Comparison of ENCODE assay signal across 12 cellular contexts in the genomic region with DNA sequence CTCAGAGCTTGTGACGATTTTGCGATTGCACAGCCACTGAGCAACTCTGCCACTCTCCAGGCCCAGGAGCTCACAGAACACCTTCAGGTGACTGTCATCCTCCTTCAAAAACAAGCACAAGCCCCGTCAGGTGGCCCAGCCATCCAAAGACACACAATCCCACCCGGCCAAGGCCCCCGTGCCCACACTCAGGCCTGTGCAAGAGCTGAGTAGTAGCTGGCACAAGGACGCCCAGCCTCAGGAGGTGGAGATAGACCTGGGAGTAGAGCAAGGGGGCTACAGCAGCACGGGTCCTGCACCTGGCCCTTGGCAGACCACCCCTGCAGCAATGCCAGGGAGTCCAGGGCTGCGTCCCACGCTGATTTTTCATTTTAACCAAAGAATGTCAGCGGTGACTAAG. TPM values are rescaled to one million over a fixed set of nuclear protein-coding genes. Genes with fewer than 3 reads are reported as not detected.
A peak's percentile ranks its signal among the peaks of the same experiment; 100 is the strongest.
DNase-seq lines count a peak whose midpoint lies in the region; ATAC-seq and TF ChIP-seq lines count a peak whose summit lies in the region.
"Had no signal": no experiment of that assay in that cellular context is flagged by ENCODE, and none has a peak within 500 bp of the region (broad histone marks: within the 10 kb centered on the region; RNA-seq: fewer than 3 reads in every experiment).

No MANE protein-coding gene starts in this region.

- intact Hi-C loops in activated T-helper 1 cell treated with anti-CD3 and anti-CD28 coated beads, Interleukin-12 subunit alpha, Interleukin-12 subunit beta, Interleukin-2, Interleukin-4 antibody, amounts not matched to agents 30 ng/mL and 10 ng/mL and 1 ng/mL, durations not matched to agents 14 hours and 24 hours and 36 hours (cut with micrococcal nuclease) = no loop called here
- intact Hi-C loops in testis (cut with DNase I; ENCODE audit: low total_unique reads) = no loop called here
- intact Hi-C loops in OCI-LY7 (cut with micrococcal nuclease; ENCODE audit: unreplicated experiment) = no loop called here

- H3K4me1 Mint-ChIP-seq in activated T-cell treated with anti-CD3 and anti-CD28 coated beads, Interleukin-2, amount 50 U/mL, for 72 hours (ENCODE audit: low read depth) = peaks cover 59% of the 10 kb centered on the region
- peaks cover 51% of the 10 kb centered on the region for H3K4me1 Mint-ChIP-seq in activated T-helper 1 cell treated with anti-CD3 and anti-CD28 coated beads, Interleukin-12 subunit alpha, Interleukin-12 subunit beta, Interleukin-2, Interleukin-4 antibody, amounts not matched to agents 30 ng/mL and 10 ng/mL and 1 ng/mL, durations not matched to agents 14 hours and 24 hours and 36 hours (ENCODE audit: low read depth)
- H3K4me1 Mint-ChIP-seq in memory B cell = peaks cover 34% of the 10 kb centered on the region

- no peaks in the 10 kb centered on the region for H3K27me3 Mint-ChIP-seq in activated T-cell treated with anti-CD3 and anti-CD28 coated beads, Interleukin-2, amount 50 U/mL, for 72 hours (ENCODE audit: low read depth)
- H3K27me3 Mint-ChIP-seq in activated T-helper 1 cell treated with anti-CD3 and anti-CD28 coated beads, Interleukin-12 subunit alpha, Interleukin-12 subunit beta, Interleukin-2, Interleukin-4 antibody, amounts not matched to agents 30 ng/mL and 10 ng/mL and 1 ng/mL, durations not matched to agents 14 hours and 24 hours and 36 hours (ENCODE audit: insufficient read depth) = no peaks in the 10 kb centered on the region
- no peaks in the 10 kb centered on the region for H3K27me3 Mint-ChIP-seq in memory B cell
- H3K27me3 Mint-ChIP-seq: activated naive CD8-positive, alpha-beta T cell had no signal

- no peak overlapping the region for H3K27ac Mint-ChIP-seq in activated T-cell treated with anti-CD3 and anti-CD28 coated beads, Interleukin-2, amount 50 U/mL, for 72 hours
- H3K27ac Mint-ChIP-seq in activated T-helper 1 cell treated with anti-CD3 and anti-CD28 coated beads, Interleukin-12 subunit alpha, Interleukin-12 subunit beta, Interleukin-2, Interleukin-4 antibody, amounts not matched to agents 30 ng/mL and 10 ng/mL and 1 ng/mL, durations not matched to agents 14 hours and 24 hours and 36 hours = peak overlapping the region; percentile 41
- peak overlapping the region; percentile 87 for H3K27ac Mint-ChIP-seq in memory B cell

- no peaks in the 10 kb centered on the region for H3K36me3 Mint-ChIP-seq in activated T-cell treated with anti-CD3 and anti-CD28 coated beads, Interleukin-2, amount 50 U/mL, for 72 hours (ENCODE audit: insufficient read depth in 2 of 2)
- H3K36me3 Mint-ChIP-seq in activated T-helper 1 cell treated with anti-CD3 and anti-CD28 coated beads, Interleukin-12 subunit alpha, Interleukin-12 subunit beta, Interleukin-2, Interleukin-4 antibody, amounts not matched to agents 30 ng/mL and 10 ng/mL and 1 ng/mL, durations not matched to agents 14 hours and 24 hours and 36 hours (ENCODE audit: low read depth) = peaks cover 3% of the 10 kb centered on the region
- H3K36me3 Mint-ChIP-seq in memory B cell = no peaks in the 10 kb centered on the region
- H3K36me3 Mint-ChIP-seq: activated naive CD8-positive, alpha-beta T cell had no signal

- H3K9me2 ChIP-seq in OCI-LY7 (ENCODE audit: insufficient read depth, low read length) = no peaks in the 10 kb centered on the region

- H3K4me3 Mint-ChIP-seq in activated T-cell treated with anti-CD3 and anti-CD28 coated beads, Interleukin-2, amount 50 U/mL, for 72 hours = peak overlapping the region; percentile 22 to 26
- H3K4me3 Mint-ChIP-seq in activated T-helper 1 cell treated with anti-CD3 and anti-CD28 coated beads, Interleukin-12 subunit alpha, Interleukin-12 subunit beta, Interleukin-2, Interleukin-4 antibody, amounts not matched to agents 30 ng/mL and 10 ng/mL and 1 ng/mL, durations not matched to agents 14 hours and 24 hours and 36 hours = no peak overlapping the region
- H3K4me3 Mint-ChIP-seq in memory B cell = peak overlapping the region; percentile 32

- H3K27me3 ChIP-seq in testis = no peaks in the 10 kb centered on the region
- H3K27me3 ChIP-seq: MG63 had no signal

- CTCF ChIA-PET in OCI-LY7 (lab: Charles Lee; ENCODE audit: unreplicated experiment) = no interaction called here

- H3K4me2 ChIP-seq in OCI-LY7 (ENCODE audit: low read length) = no peak overlapping the region

- no TSS peak for BruUV-seq in OCI-LY7 (replicated peaks; lab: Mats Ljungman, UMichigan)

- TF ChIP-seq CTCF in testis (IDR thresholded peaks at IDR 0.05) (no peak), OCI-LY7 (conservative IDR thresholded peaks at IDR 0.05; ENCODE audit: low read length) (no peak)

- TF ChIP-seq POLR2A in testis (IDR thresholded peaks at IDR 0.05) = no peak

- H3K27ac ChIP-seq in testis (peak overlapping the region; percentile 8 to 74), OCI-LY7 (ENCODE audit: low read depth, low read length, poor library complexity, severe bottlenecking) (no peak overlapping the region)
- H3K27ac ChIP-seq: GM23248 had no signal

- H3K36me3 ChIP-seq in testis (ENCODE audit: low read depth, missing control alignments) = no peaks in the 10 kb centered on the region
- H3K36me3 ChIP-seq in OCI-LY7 (ENCODE audit: insufficient read depth, low read length) = no peaks in the 10 kb centered on the region
- H3K36me3 ChIP-seq: MG63 had no signal

- DNase-seq in activated T-cell treated with anti-CD3 and anti-CD28 coated beads, Interleukin-2, amount 50 U/mL, for 72 hours = no peak
- DNase-seq in activated T-cell treated with anti-CD3 and anti-CD28 coated beads for 4 hours (no peak), memory B cell (ENCODE audit: low spot score in 2 of 2) (no peak), testis (no peak), OCI-LY7 (ENCODE audit: low spot score) (no peak), germinal center (ENCODE audit: low spot score) (no peak)
- DNase-seq in activated T-helper 1 cell treated with anti-CD3 and anti-CD28 coated beads, Interleukin-12 subunit alpha, Interleukin-12 subunit beta, Interleukin-2, Interleukin-4 antibody, amounts not matched to agents 30 ng/mL and 10 ng/mL and 1 ng/mL, durations not matched to agents 14 hours and 24 hours and 36 hours (ENCODE audit: low spot score) = no peak
- DNase-seq: GF-D8 had no signal

- no peaks in the 10 kb centered on the region for H3K79me2 ChIP-seq in OCI-LY7 (ENCODE audit: insufficient read depth, low read depth, low read length)

- H2AFZ ChIP-seq in OCI-LY7 (ENCODE audit: low read length) = no peak overlapping the region

- ATAC-seq in activated T-cell treated with anti-CD3 and anti-CD28 coated beads, Interleukin-2, amount 50 U/mL, for 72 hours (replicated peaks in 1 of 2) = no peak
- ATAC-seq in memory B cell (ENCODE audit: low read depth) (no peak), HG03108 (IDR thresholded peaks at IDR 0.05; ENCODE audit: unreplicated experiment) (no peak)

- H3K4me1 ChIP-seq in testis (peaks cover 21% of the 10 kb centered on the region), OCI-LY7 (ENCODE audit: insufficient read depth, low read length, poor library complexity, severe bottlenecking) (peaks cover 23% of the 10 kb centered on the region)

- H3K9me3 ChIP-seq in testis = no peaks in the 10 kb centered on the region
- H3K9me3 ChIP-seq in OCI-LY7 (ENCODE audit: low read length) = no peaks in the 10 kb centered on the region
- H3K9me3 ChIP-seq: MG63 had no signal

- H3K9me3 Mint-ChIP-seq in activated T-cell treated with anti-CD3 and anti-CD28 coated beads, Interleukin-2, amount 50 U/mL, for 72 hours = no peaks in the 10 kb centered on the region
- no peaks in the 10 kb centered on the region for H3K9me3 Mint-ChIP-seq in activated T-helper 1 cell treated with anti-CD3 and anti-CD28 coated beads, Interleukin-12 subunit alpha, Interleukin-12 subunit beta, Interleukin-2, Interleukin-4 antibody, amounts not matched to agents 30 ng/mL and 10 ng/mL and 1 ng/mL, durations not matched to agents 14 hours and 24 hours and 36 hours
- H3K9me3 Mint-ChIP-seq in memory B cell = no peaks in the 10 kb centered on the region

- WGBS in testis, 2 donors = 92 to 98% methylated on average over 5 to 10 of the region's 10 CpGs

- H3K4me3 ChIP-seq in testis (no peak overlapping the region), OCI-LY7 (ENCODE audit: low read depth, low read length, poor library complexity, severe bottlenecking) (no peak overlapping the region)
- H3K4me3 ChIP-seq: GM23248, MG63 had no signal

- H4K20me1 ChIP-seq in OCI-LY7 (ENCODE audit: insufficient read depth, low read length) = no peaks in the 10 kb centered on the region

- POLR2A ChIA-PET in OCI-LY7 (lab: Charles Lee) = interaction anchor here (0.9 to 1.5 kb wide), 4 partner anchors 8 to 416 kb away, joined by 3 to 4 read pairs (median 3); no protein-coding TSS in a partner anchor

RNA-seq across cellular contexts. Expression of gene MYO5C, which starts 34.6 kb away (rescaled TPM):
- total RNA-seq in activated T-cell treated with anti-CD3 and anti-CD28 coated beads, Interleukin-2, amount 50 U/mL, for 72 hours = 1 to 10 TPM in 1 of 2 donors, under 1 TPM in 1; 0.69 to 1.6 TPM
- 0.29 and 0.54 TPM in 2 replicates for total RNA-seq in activated T-helper 1 cell treated with anti-CD3 and anti-CD28 coated beads, Interleukin-12 subunit alpha, Interleukin-12 subunit beta, Interleukin-2, Interleukin-4 antibody, amounts not matched to agents 30 ng/mL and 10 ng/mL and 1 ng/mL, durations not matched to agents 14 hours and 24 hours and 36 hours
- total RNA-seq in testis (10 to 100 TPM; 40.0 to 47.6 TPM), OCI-LY7 (2022) (4.1 and 5.6 TPM in 2 replicates)
- 9.3 TPM for polyA plus RNA-seq in testis (ENCODE audit: insufficient read depth, low read depth, low replicate concordance)
- 1.6 and 2.1 TPM in 2 replicates for total RNA-seq in OCI-LY7 (2014; rRNA removed; shearing (Covaris generic))
- total RNA-seq: GM23248 had no signal
- polyA plus RNA-seq: GM23248 had no signal

Comparison
In these comparisons a context has a peak if more than half of its experiments do, and no peak if none do; other contexts are left out.
1. RNA of gene MYO5C, which starts 34.6 kb away (total RNA-seq): 40.0 to 47.6 TPM in testis; 1.6 to 5.6 TPM in OCI-LY7, 0.69 to 1.6 TPM in activated T-cell treated with anti-CD3 and anti-CD28 coated beads, Interleukin-2, amount 50 U/mL, for 72 hours and 0.29 to 0.54 TPM in activated T-helper 1 cell treated with anti-CD3 and anti-CD28 coated beads, Interleukin-12 subunit alpha, Interleukin-12 subunit beta, Interleukin-2, Interleukin-4 antibody, amounts not matched to agents 30 ng/mL and 10 ng/mL and 1 ng/mL, durations not matched to agents 14 hours and 24 hours and 36 hours; every median in the first group is over 4 times any median in the second.